8 cellular contexts compared by ENCODE assay signal in genomic region chr7:30595461-30596042, GRCh38. TPM values are rescaled to one million over a fixed set of nuclear protein-coding genes. Genes with fewer than 3 reads are reported as not detected.
DNase-seq lines count a peak whose midpoint lies in the region; ATAC-seq and TF ChIP-seq lines count a peak whose summit lies in the region.

No MANE protein-coding gene starts in this region.

- H3K27ac ChIP-seq in SK-N-MC (peak overlapping the region; percentile 91), esophagus muscularis mucosa (replicated peaks in 1 of 4) (peak overlapping the region; percentile 93 to 96 (median 94)), ovary (peak overlapping the region; percentile 76 to 83)

- H3K4me1 ChIP-seq in esophagus muscularis mucosa (peaks cover 17 to 62% (median 35%) of the 10 kb centered on the region in 4 donors), ovary (ENCODE audit: insufficient read depth) (peaks cover 3% of the 10 kb centered on the region)

- H3K4me3 ChIP-seq in SK-N-MC (peak overlapping the region; percentile 99), esophagus muscularis mucosa (peak overlapping the region; percentile 83 to 89 (median 88)), ovary (peak overlapping the region; percentile 98)

- H3K27me3 Mint-ChIP-seq in activated naive CD4-positive, alpha-beta T cell treated with anti-CD3 and anti-CD28 coated beads, Interleukin-2, amount 50 U/mL, for 24 hours: no peaks in the 10 kb centered on the region

- H3K27me3 ChIP-seq in esophagus muscularis mucosa (no peaks in the 10 kb centered on the region), ovary (no peaks in the 10 kb centered on the region)

- TF ChIP-seq CTCF in esophagus muscularis mucosa (IDR thresholded peaks at IDR 0.05) (no peak), ovary (IDR thresholded peaks at IDR 0.05) (no peak)

- DNase-seq in activated naive CD4-positive, alpha-beta T cell treated with anti-CD3 and anti-CD28 coated beads, Interleukin-2, amount 50 U/mL, for 16 hours: no peak
- no peak for DNase-seq in SK-N-MC (ENCODE audit: low read depth, low spot score)
- DNase-seq in esophagus muscularis mucosa (ENCODE audit: extremely low spot score): no peak
- no peak for DNase-seq in ovary
- DNase-seq in activated gamma-delta T cell (lab: John Stamatoyannopoulos, UW): no peak

- H3K4me1 Mint-ChIP-seq in activated naive CD4-positive, alpha-beta T cell treated with anti-CD3 and anti-CD28 coated beads, Interleukin-2, amount 50 U/mL, for 24 hours: peaks cover 62% of the 10 kb centered on the region

- H3K9me3 ChIP-seq in SK-N-MC (ENCODE audit: low read depth, low read length) (no peaks in the 10 kb centered on the region), esophagus muscularis mucosa (no peaks in the 10 kb centered on the region), ovary (no peaks in the 10 kb centered on the region)

- peak overlapping the region; percentile 95 for H3K9ac ChIP-seq in SK-N-MC (ENCODE audit: insufficient read length)

- no peak for TF ChIP-seq POLR2A in esophagus muscularis mucosa (IDR thresholded peaks at IDR 0.05; ENCODE audit: low read depth)
- no peak for TF ChIP-seq POLR2A in ovary (IDR thresholded peaks at IDR 0.05)
- no peak for TF ChIP-seq POLR2A in GM18505 (IDR thresholded peaks at IDR 0.05; ENCODE audit: borderline replicate concordance, extremely low read depth, insufficient read depth, insufficient read length)

- peaks cover 45% of the 10 kb centered on the region for H3K36me3 ChIP-seq in SK-N-MC (ENCODE audit: insufficient read depth, low read length)
- H3K36me3 ChIP-seq in esophagus muscularis mucosa: peaks cover 9 to 23% (median 19%) of the 10 kb centered on the region in 4 donors
- H3K36me3 ChIP-seq in ovary: no peaks in the 10 kb centered on the region

- intact Hi-C loops in esophagus muscularis mucosa (cut with DNase I) (loop anchor here (5.0 kb wide), 1 partner anchor 147 kb away; no protein-coding TSS in a partner anchor), ovary (cut with DNase I) (no loop called here)

- 2% methylated on average over 11 of the region's 11 CpGs for WGBS in esophagus muscularis mucosa
- WGBS in ovary, 3 donors: 0 to 2% (median 1%) methylated on average over 11 of the region's 11 CpGs

- H3K4me3 Mint-ChIP-seq in activated naive CD4-positive, alpha-beta T cell treated with anti-CD3 and anti-CD28 coated beads, Interleukin-2, amount 50 U/mL, for 24 hours: peak overlapping the region; percentile 99

- no peak for TF ChIP-seq EP300 in esophagus muscularis mucosa (IDR thresholded peaks at IDR 0.05)
- TF ChIP-seq EP300 in ovary (IDR thresholded peaks at IDR 0.05): no peak

- ATAC-seq in GM18505 (IDR thresholded peaks at IDR 0.05; ENCODE audit: unreplicated experiment) (no peak), GM21619 (IDR thresholded peaks at IDR 0.05; ENCODE audit: unreplicated experiment) (no peak)

- peaks cover 29% of the 10 kb centered on the region for H3K36me3 Mint-ChIP-seq in activated naive CD4-positive, alpha-beta T cell treated with anti-CD3 and anti-CD28 coated beads, Interleukin-2, amount 50 U/mL, for 24 hours

- peak overlapping the region; percentile 100 for H3K27ac Mint-ChIP-seq in activated naive CD4-positive, alpha-beta T cell treated with anti-CD3 and anti-CD28 coated beads, Interleukin-2, amount 50 U/mL, for 24 hours

- H3K9me3 Mint-ChIP-seq in activated naive CD4-positive, alpha-beta T cell treated with anti-CD3 and anti-CD28 coated beads, Interleukin-2, amount 50 U/mL, for 24 hours: no peaks in the 10 kb centered on the region

RNA-seq across cellular contexts. Expression of gene GARS1, which starts 0.9 kb away (rescaled TPM):
- total RNA-seq in esophagus muscularis mucosa: 10 to 100 TPM; 43.6 to 71.0 (median 63.0) TPM
- total RNA-seq in ovary: 100 to 1,000 TPM in 1 of 7 donors, 10 to 100 TPM in 6; 41.0 to 253 (median 55.3) TPM
- polyA plus RNA-seq in ovary: 10 to 100 TPM; 35.0 to 86.8 TPM
